8 cellular contexts compared by ENCODE assay signal in the genomic region with DNA sequence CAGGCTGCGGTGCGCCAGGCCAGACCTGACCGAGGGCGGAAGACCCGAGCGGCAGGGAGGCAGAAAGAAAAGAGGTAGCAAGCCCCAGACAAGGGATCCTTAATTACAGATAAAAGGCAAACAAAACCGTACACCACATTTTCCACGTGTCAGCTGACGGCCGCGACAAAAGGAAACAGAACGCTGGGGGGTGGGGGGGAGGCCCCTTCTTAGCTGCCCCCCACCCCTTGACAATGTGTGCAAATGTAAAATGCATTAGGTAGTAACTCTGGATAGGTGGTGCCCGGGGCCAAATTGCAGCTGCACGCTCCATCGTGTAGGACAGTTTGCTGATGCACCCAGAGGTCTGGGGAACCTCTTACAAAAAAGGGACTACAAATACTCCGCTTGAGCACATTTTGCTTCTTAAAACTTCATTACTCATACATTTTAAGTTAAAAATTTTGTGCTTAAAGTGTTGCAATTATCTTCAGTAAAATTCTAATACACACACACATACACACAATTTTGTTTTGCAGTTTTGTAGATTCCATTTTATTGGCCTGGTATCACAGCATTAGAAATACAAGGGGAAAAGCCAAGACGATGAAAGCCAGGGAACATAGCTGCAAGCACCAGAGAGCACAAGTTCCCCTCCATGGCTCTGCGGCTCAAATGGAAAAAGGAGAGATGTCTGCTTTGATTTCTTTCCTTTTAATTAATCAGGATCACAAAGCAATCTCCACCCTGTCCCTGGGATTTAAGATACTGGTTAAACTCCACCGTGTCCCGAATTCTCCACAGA.
A peak's percentile ranks its signal among the peaks of the same experiment; 100 is the strongest.
DNase-seq lines count a peak whose midpoint lies in the region; ATAC-seq and TF ChIP-seq lines count a peak whose summit lies in the region.

No MANE protein-coding gene starts in this region.

- H2BK5ac ChIP-seq in mesendoderm (ENCODE audit: low read length): no peak overlapping the region

- no peaks in the 10 kb centered on the region for H3K9me3 ChIP-seq in aorta (ENCODE audit: control insufficient read depth, low read length)

- DNase-seq in AG09309 (ENCODE audit: low read depth) (no peak), NCI-H146 (lab: John Stamatoyannopoulos, UW) (peak; percentile 71), choroid plexus epithelial cell (ENCODE audit: low read depth) (peak; percentile 7), mesendoderm (peak; percentile 40), aorta (no peak), NCI-H1417 treated with DMSO at 0.1 percent for 48 hours (lab: John Stamatoyannopoulos, UW) (no peak), AML-193 (lab: John Stamatoyannopoulos, UW) (no peak)

- H3K36me3 ChIP-seq in mesendoderm (ENCODE audit: control insufficient read depth, insufficient read depth, low read length): no peaks in the 10 kb centered on the region
- no peaks in the 10 kb centered on the region for H3K36me3 ChIP-seq in aorta (ENCODE audit: control insufficient read depth in 1 of 2, insufficient read depth in 2 of 2, low read length in 1 of 2)

- H3K27ac ChIP-seq in mesendoderm (ENCODE audit: low read depth, low read length) (no peak overlapping the region), aorta (ENCODE audit: low read depth in 1 of 2, low read length in 2 of 2) (no peak overlapping the region)

- WGBS in mesendoderm (ENCODE audit: extremely low coverage, insufficient coverage, low lambda C conversion rate): no CpG with 5 or more reads among the region's 20 CpGs
- 19 to 21% methylated on average over 20 of the region's 20 CpGs for WGBS in aorta, 2 donors

- no peaks in the 10 kb centered on the region for H3K27me3 ChIP-seq in mesendoderm (ENCODE audit: insufficient read depth, low read length, poor library complexity)
- no peaks in the 10 kb centered on the region for H3K27me3 ChIP-seq in aorta (ENCODE audit: control insufficient read depth in 1 of 2, insufficient read depth in 2 of 2, low read length in 1 of 2)

- H3K18ac ChIP-seq in mesendoderm (ENCODE audit: low read length): peak overlapping the region; percentile 88

- peaks cover 2% of the 10 kb centered on the region for H3K4me1 ChIP-seq in mesendoderm (ENCODE audit: control insufficient read depth, low read depth, low read length)
- H3K4me1 ChIP-seq in aorta (ENCODE audit: control insufficient read depth in 1 of 2, insufficient read depth in 2 of 2, low read length in 2 of 2): peaks cover 0 to 2% of the 10 kb centered on the region in 2 donors

- no peak overlapping the region for H3K23ac ChIP-seq in mesendoderm (ENCODE audit: low read length)

- ATAC-seq in GM19395 (IDR thresholded peaks at IDR 0.05; ENCODE audit: unreplicated experiment) (peak; percentile 42), aorta (ENCODE audit: low FRiP score) (no peak)

- H3K4ac ChIP-seq in mesendoderm (ENCODE audit: low read depth, low read length): peak overlapping the region; percentile 63

- no peak overlapping the region for H4K8ac ChIP-seq in mesendoderm (ENCODE audit: low read depth, low read length)

- H2BK120ac ChIP-seq in mesendoderm (ENCODE audit: low read depth, low read length): peak overlapping the region; percentile 88

- H3K4me3 ChIP-seq in AG09309 (ENCODE audit: control insufficient read depth, low read depth, low read length) (peak overlapping the region; percentile 61), choroid plexus epithelial cell (ENCODE audit: low read depth, low read length) (peak overlapping the region; percentile 63), mesendoderm (ENCODE audit: low read length) (peak overlapping the region; percentile 28), aorta (ENCODE audit: low read length in 2 of 2) (peak overlapping the region; percentile 42 to 62)

- H4K5ac ChIP-seq in mesendoderm (ENCODE audit: low read length): no peak overlapping the region

- TF ChIP-seq CTCF in AG09309 (IDR thresholded peaks at IDR 0.05; ENCODE audit: control insufficient read depth, insufficient read depth, low read depth, low read length, missing control alignments) (no peak), choroid plexus epithelial cell (conservative IDR thresholded peaks at IDR 0.05; ENCODE audit: low read depth, low read length) (no peak)

- intact Hi-C loops in aorta (cut with DNase I): loop anchor here in 1 of 2 donors (10.0 kb wide), 1 partner anchor 577 kb away; no protein-coding TSS in a partner anchor

- peak overlapping the region; percentile 91 for H3K56ac ChIP-seq in mesendoderm (ENCODE audit: low read length)

- peak overlapping the region; percentile 75 for H3K9ac ChIP-seq in mesendoderm (ENCODE audit: low read length)

- H3K79me1 ChIP-seq in mesendoderm (ENCODE audit: low read length): no peaks in the 10 kb centered on the region

- H2BK15ac ChIP-seq in mesendoderm (replicated peaks; ENCODE audit: low read depth): no peak overlapping the region

- H3K79me2 ChIP-seq in mesendoderm (ENCODE audit: control insufficient read depth, insufficient read depth, low read length): no peaks in the 10 kb centered on the region

- peak overlapping the region; percentile 95 for H3K4me2 ChIP-seq in mesendoderm (ENCODE audit: low read length)

- no peak overlapping the region for H2AK5ac ChIP-seq in mesendoderm (ENCODE audit: low read length)

Comparison
In these comparisons a context has a peak if more than half of its experiments do, and no peak if none do; other contexts are left out.
1. DNase-seq: peak in NCI-H146 (single experiment), choroid plexus epithelial cell (single experiment) and mesendoderm (single experiment); none in AG09309 (single experiment), aorta (0 of 2), NCI-H1417 treated with DMSO at 0.1 percent for 48 hours (single experiment) and AML-193 (0 of 2).
2. Peak in every context shown above with its lines, with median percentiles within 50 percentile points of each other: H3K4me3 ChIP-seq.